8 cellular contexts compared by ENCODE assay signal in the genomic region with DNA sequence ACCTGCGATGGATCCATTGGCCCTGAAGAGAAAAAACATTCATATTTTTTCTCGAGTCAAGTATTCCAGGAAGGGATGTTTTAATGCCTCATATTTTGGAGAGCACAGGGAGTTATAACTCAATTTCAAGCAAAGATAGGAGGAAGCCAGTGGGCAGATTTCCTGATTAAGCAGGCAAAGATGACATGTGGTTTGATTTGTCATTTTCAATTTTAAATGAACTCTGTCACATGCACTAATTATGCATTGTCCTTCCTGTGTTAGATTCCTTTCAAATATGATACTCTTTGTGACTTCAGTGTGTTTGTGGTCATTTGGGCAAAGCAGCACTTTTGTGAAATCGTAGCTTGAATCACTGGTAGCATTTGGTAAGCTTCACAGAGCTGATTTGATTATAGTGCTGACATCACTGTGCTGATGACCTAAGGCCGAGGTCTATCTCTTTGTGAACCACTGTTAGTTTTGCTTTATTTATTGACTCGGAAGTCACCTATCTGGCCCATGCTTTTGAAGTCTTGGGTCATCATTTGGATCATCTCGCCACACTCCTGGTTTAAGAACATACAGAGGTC. TPM values are rescaled to one million over a fixed set of nuclear protein-coding genes. Genes with fewer than 3 reads are reported as not detected.
DNase-seq lines count a peak whose midpoint lies in the region; ATAC-seq, FAIRE-seq and TF ChIP-seq lines count a peak whose summit lies in the region.
"Not testable (repeated sequence)": the region's sequence is repeated elsewhere in the genome, so short reads cannot be mapped to it uniquely, and the experiment has no call there.

No MANE protein-coding gene starts in this region.

- DNase-seq in AG10803 (ENCODE audit: low read depth) = peak; percentile 30
- DNase-seq in activated CD4-positive, alpha-beta memory T cell treated with anti-CD3 and anti-CD28 coated beads, Interleukin-2, amount 10 ng/mL, durations not matched to agents 7 days and 5 days; activated naive CD8-positive, alpha-beta T cell treated with anti-CD3 and anti-CD28 coated beads, Interleukin-2, amount 10 ng/mL, durations not matched to agents 7 days and 5 days; esophagus muscularis mucosa (ENCODE audit: extremely low spot score); left lobe of liver (ENCODE audit: low spot score); pancreas; type B pancreatic cell (ENCODE audit: extremely low spot score, unreplicated experiment): not testable (repeated sequence)

- peaks cover 31% of the 10 kb centered on the region for H3K4me1 Mint-ChIP-seq in activated CD4-positive, alpha-beta memory T cell treated with anti-CD3 and anti-CD28 coated beads, Interleukin-2, amount 10 ng/mL, durations not matched to agents 7 days and 5 days
- H3K4me1 Mint-ChIP-seq in activated naive CD8-positive, alpha-beta T cell treated with anti-CD3 and anti-CD28 coated beads, Interleukin-2, amount 10 ng/mL, durations not matched to agents 7 days and 5 days = peaks cover 28% of the 10 kb centered on the region
- peaks cover 19% of the 10 kb centered on the region for H3K4me1 Mint-ChIP-seq in type B pancreatic cell (ENCODE audit: unreplicated experiment)

- not testable (repeated sequence) for H3K4me3 Mint-ChIP-seq in activated CD4-positive, alpha-beta memory T cell treated with anti-CD3 and anti-CD28 coated beads, Interleukin-2, amount 10 ng/mL, durations not matched to agents 7 days and 5 days; type B pancreatic cell
- H3K4me3 Mint-ChIP-seq in activated naive CD8-positive, alpha-beta T cell treated with anti-CD3 and anti-CD28 coated beads, Interleukin-2, amount 10 ng/mL, durations not matched to agents 7 days and 5 days = peak overlapping the region; percentile 13

- WGBS in esophagus muscularis mucosa = 62% methylated on average over 6 of the region's 6 CpGs
- 43 to 53% methylated on average over 6 of the region's 6 CpGs for WGBS in pancreas, 2 donors

- intact Hi-C loops in esophagus muscularis mucosa (cut with DNase I); pancreas (cut with DNase I): not testable (repeated sequence)

- not testable (repeated sequence) for H3K9me2 ChIP-seq in Loucy (replicated peaks; ENCODE audit: low read depth, low read length)

- not testable (repeated sequence) for TF ChIP-seq POLR2A in esophagus muscularis mucosa (IDR thresholded peaks at IDR 0.05; ENCODE audit: low read depth)

- CTCF ChIA-PET in activated CD4-positive, alpha-beta memory T cell treated with anti-CD3 and anti-CD28 coated beads, Interleukin-2, amount 10 ng/mL, durations not matched to agents 7 days and 5 days (lab: Charles Lee) = not testable (repeated sequence)

- FAIRE-seq in pancreas (lab: Jason Lieb, UNC) = not testable (repeated sequence)

- peak overlapping the region; percentile 59 for H3K4me2 ChIP-seq in Loucy (ENCODE audit: low read depth, low read length, poor library complexity, severe bottlenecking)

- H2AFZ ChIP-seq in Loucy (ENCODE audit: low read length) = not testable (repeated sequence)

- POLR2A ChIA-PET in activated CD4-positive, alpha-beta memory T cell treated with anti-CD3 and anti-CD28 coated beads, Interleukin-2, amount 10 ng/mL, durations not matched to agents 7 days and 5 days (lab: Charles Lee) = interaction anchor here (1.0 to 1.2 kb wide), 2 partner anchors 10 to 14 kb away, joined by 3 read pairs; no protein-coding TSS in a partner anchor
- POLR2A ChIA-PET in activated naive CD8-positive, alpha-beta T cell treated with anti-CD3 and anti-CD28 coated beads, Interleukin-2, amount 10 ng/mL, durations not matched to agents 7 days and 5 days (lab: Charles Lee) = interaction anchor here (2.6 kb wide), 1 partner anchor 11 kb away, joined by 10 read pairs; a partner anchor contains a TSS

- peak overlapping the region in 3 of 4 donors; percentile 19 to 50 (median 31) for H3K27ac ChIP-seq in esophagus muscularis mucosa (replicated peaks in 1 of 4)
- H3K27ac ChIP-seq in pancreas = peak overlapping the region in 1 of 4 donors; percentile 57

- not testable (repeated sequence) for TF ChIP-seq CTCF in AG10803 (conservative IDR thresholded peaks at IDR 0.05; ENCODE audit: low read length); Loucy (conservative IDR thresholded peaks at IDR 0.05; ENCODE audit: low read length); esophagus muscularis mucosa (IDR thresholded peaks at IDR 0.05); pancreas (IDR thresholded peaks at IDR 0.05); type B pancreatic cell (conservative IDR thresholded peaks at IDR 0.05)

- H3K9me3 Mint-ChIP-seq in activated CD4-positive, alpha-beta memory T cell treated with anti-CD3 and anti-CD28 coated beads, Interleukin-2, amount 10 ng/mL, durations not matched to agents 7 days and 5 days; activated naive CD8-positive, alpha-beta T cell treated with anti-CD3 and anti-CD28 coated beads, Interleukin-2, amount 10 ng/mL, durations not matched to agents 7 days and 5 days; type B pancreatic cell: not testable (repeated sequence)

- not testable (repeated sequence) for TF ChIP-seq EP300 in esophagus muscularis mucosa (IDR thresholded peaks at IDR 0.05)

- not testable (repeated sequence) for H3K9ac ChIP-seq in Loucy (ENCODE audit: low read depth, low read length, poor library complexity, severe bottlenecking)

- H3K4me1 ChIP-seq in Loucy (ENCODE audit: insufficient read depth, low read length, poor library complexity, severe bottlenecking) (peaks cover 27% of the 10 kb centered on the region), esophagus muscularis mucosa (peaks cover 35 to 39% (median 38%) of the 10 kb centered on the region in 4 donors), pancreas (peaks cover 15 to 26% (median 18%) of the 10 kb centered on the region in 3 donors)

- H3K36me3 ChIP-seq in Loucy (ENCODE audit: insufficient read depth, low read length); esophagus muscularis mucosa; pancreas: not testable (repeated sequence)

- H3K36me3 Mint-ChIP-seq in activated CD4-positive, alpha-beta memory T cell treated with anti-CD3 and anti-CD28 coated beads, Interleukin-2, amount 10 ng/mL, durations not matched to agents 7 days and 5 days (ENCODE audit: low read depth) = peaks cover 14% of the 10 kb centered on the region
- not testable (repeated sequence) for H3K36me3 Mint-ChIP-seq in activated naive CD8-positive, alpha-beta T cell treated with anti-CD3 and anti-CD28 coated beads, Interleukin-2, amount 10 ng/mL, durations not matched to agents 7 days and 5 days
- H3K36me3 Mint-ChIP-seq in type B pancreatic cell = peaks cover 12% of the 10 kb centered on the region

- not testable (repeated sequence) for H3K9me3 ChIP-seq in Loucy (ENCODE audit: insufficient read depth, low read depth, low read length); esophagus muscularis mucosa; pancreas

- H4K20me1 ChIP-seq in Loucy (ENCODE audit: insufficient read depth, low read length, poor library complexity, severe bottlenecking) = peaks cover 42% of the 10 kb centered on the region

- H3K27ac Mint-ChIP-seq in activated CD4-positive, alpha-beta memory T cell treated with anti-CD3 and anti-CD28 coated beads, Interleukin-2, amount 10 ng/mL, durations not matched to agents 7 days and 5 days = peak overlapping the region; percentile 53
- H3K27ac Mint-ChIP-seq in activated naive CD8-positive, alpha-beta T cell treated with anti-CD3 and anti-CD28 coated beads, Interleukin-2, amount 10 ng/mL, durations not matched to agents 7 days and 5 days = peak overlapping the region; percentile 30
- peak overlapping the region; percentile 17 for H3K27ac Mint-ChIP-seq in type B pancreatic cell

- not testable (repeated sequence) for ATAC-seq in activated naive CD8-positive, alpha-beta T cell treated with anti-CD3 and anti-CD28 coated beads, Interleukin-2, amount 10 ng/mL, durations not matched to agents 7 days and 5 days (ENCODE audit: low read depth)
- ATAC-seq in left lobe of liver (peak; percentile 54), pancreas (peak; percentile 36 to 62 (median 40))

- H3K4me3 ChIP-seq in AG10803 (ENCODE audit: low read length); Loucy (ENCODE audit: low read length, poor library complexity, severe bottlenecking); esophagus muscularis mucosa; pancreas: not testable (repeated sequence)

- H3K79me2 ChIP-seq in Loucy (ENCODE audit: insufficient read depth, low read length) = peaks cover 84% of the 10 kb centered on the region

- H3F3A ChIP-seq in Loucy (ENCODE audit: low read depth) = not testable (repeated sequence)

- not testable (repeated sequence) for H3K27me3 ChIP-seq in Loucy (ENCODE audit: insufficient read depth, low read length, poor library complexity, severe bottlenecking); esophagus muscularis mucosa; pancreas

- H3K27me3 Mint-ChIP-seq in activated CD4-positive, alpha-beta memory T cell treated with anti-CD3 and anti-CD28 coated beads, Interleukin-2, amount 10 ng/mL, durations not matched to agents 7 days and 5 days; activated naive CD8-positive, alpha-beta T cell treated with anti-CD3 and anti-CD28 coated beads, Interleukin-2, amount 10 ng/mL, durations not matched to agents 7 days and 5 days; type B pancreatic cell: not testable (repeated sequence)

RNA-seq across cellular contexts. Expression of a gene that starts 11.2 kb away (rescaled TPM):
- 10 to 100 TPM; 23.6 to 24.0 TPM for total RNA-seq in activated CD4-positive, alpha-beta memory T cell treated with anti-CD3 and anti-CD28 coated beads, Interleukin-2, amount 10 ng/mL, durations not matched to agents 7 days and 5 days
- total RNA-seq in activated naive CD8-positive, alpha-beta T cell treated with anti-CD3 and anti-CD28 coated beads, Interleukin-2, amount 10 ng/mL, durations not matched to agents 7 days and 5 days = 10 to 100 TPM; 30.2 to 31.5 TPM
- total RNA-seq in esophagus muscularis mucosa (10 to 100 TPM; 45.9 to 61.9 (median 54.2) TPM), left lobe of liver (17.5 TPM), pancreas (10 to 100 TPM; 17.1 to 28.2 (median 19.0) TPM), type B pancreatic cell (ENCODE audit: low replicate concordance) (28.6 and 29.0 TPM in 2 replicates)
- 10 to 100 TPM; 12.9 to 13.5 TPM for polyA plus RNA-seq in pancreas

RNA-seq across cellular contexts. Expression of a gene that starts 50.2 kb away (rescaled TPM):
- total RNA-seq in activated CD4-positive, alpha-beta memory T cell treated with anti-CD3 and anti-CD28 coated beads, Interleukin-2, amount 10 ng/mL, durations not matched to agents 7 days and 5 days = 10 to 100 TPM; 29.8 to 30.6 TPM
- total RNA-seq in activated naive CD8-positive, alpha-beta T cell treated with anti-CD3 and anti-CD28 coated beads, Interleukin-2, amount 10 ng/mL, durations not matched to agents 7 days and 5 days = 10 to 100 TPM; 27.0 to 28.8 TPM
- total RNA-seq in esophagus muscularis mucosa (10 to 100 TPM; 10.4 to 24.2 (median 18.8) TPM), left lobe of liver (386 TPM), pancreas (10 to 100 TPM; 15.6 to 27.7 (median 24.4) TPM), type B pancreatic cell (ENCODE audit: low replicate concordance) (35.1 and 35.5 TPM in 2 replicates)
- 10 to 100 TPM; 43.8 to 63.2 TPM for polyA plus RNA-seq in pancreas

Comparison
In these comparisons a context has a peak if more than half of its experiments do, and no peak if none do; other contexts are left out.
1. RNA of a gene that starts 50.2 kb away (total RNA-seq): 386 TPM in left lobe of liver (single experiment); 35.1 to 35.5 TPM in type B pancreatic cell, 29.8 to 30.6 TPM in activated CD4-positive, alpha-beta memory T cell treated with anti-CD3 and anti-CD28 coated beads, Interleukin-2, amount 10 ng/mL, durations not matched to agents 7 days and 5 days, 27.0 to 28.8 TPM in activated naive CD8-positive, alpha-beta T cell treated with anti-CD3 and anti-CD28 coated beads, Interleukin-2, amount 10 ng/mL, durations not matched to agents 7 days and 5 days, 15.6 to 27.7 TPM in pancreas and 10.4 to 24.2 TPM in esophagus muscularis mucosa; every median in the first group is over 10 times any median in the second.
2. Peak in every context shown above with its lines, with median percentiles within 50 percentile points of each other: H3K27ac Mint-ChIP-seq.